ENCODE assay signal across 8 cellular contexts in the genomic region with DNA sequence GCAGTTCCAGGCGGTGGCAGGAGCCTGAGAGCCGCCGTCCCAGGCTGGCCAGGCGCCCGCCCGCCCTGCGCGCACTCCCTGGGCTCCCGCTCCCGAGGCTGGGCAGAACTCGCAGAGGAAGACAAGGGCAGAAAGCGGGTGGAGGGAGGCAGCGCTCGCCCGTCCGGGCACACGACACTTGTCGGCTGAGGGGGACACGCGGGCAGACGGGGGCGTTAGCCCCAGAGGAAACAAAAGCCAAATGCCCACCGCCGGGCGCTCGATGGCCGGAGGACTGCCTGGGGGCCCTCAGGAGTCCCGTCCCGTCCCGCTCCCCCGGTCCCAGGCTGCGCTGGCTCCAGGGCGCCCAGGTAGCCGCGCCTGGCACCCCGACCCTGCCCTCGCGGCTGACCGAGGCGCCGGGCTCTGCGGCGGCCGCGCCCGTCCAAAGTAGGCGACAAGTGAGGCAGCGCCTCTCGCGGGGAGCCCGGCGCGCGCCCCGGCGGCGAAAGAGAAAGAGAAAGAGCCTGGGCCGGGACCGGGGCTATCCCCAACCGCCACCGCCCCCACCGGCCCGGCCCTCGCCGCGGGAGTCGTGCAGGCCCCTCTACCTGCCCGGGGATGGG.
DNase-seq lines count a peak whose midpoint lies in the region; ATAC-seq and TF ChIP-seq lines count a peak whose summit lies in the region.

No MANE protein-coding gene starts in this region.

- peaks cover 12% of the 10 kb centered on the region for H3K4me1 Mint-ChIP-seq in activated naive CD8-positive, alpha-beta T cell treated with anti-CD3 and anti-CD28 coated beads, Interleukin-2, amount 50 U/mL, for 24 hours

- H3K4me3 ChIP-seq in GM08714 (ENCODE audit: low read length) (peak overlapping the region; percentile 78), KMS-11 (IDR thresholded peaks at IDR 0.05; ENCODE audit: insufficient read depth, low read depth, low read length) (no peak overlapping the region)

- H3K36me3 ChIP-seq in KMS-11 (ENCODE audit: insufficient read depth): no peaks in the 10 kb centered on the region

- no peaks in the 10 kb centered on the region for H4K20me1 ChIP-seq in KMS-11 (ENCODE audit: insufficient read depth)

- no peaks in the 10 kb centered on the region for H3K79me2 ChIP-seq in KMS-11 (ENCODE audit: insufficient read depth, low read depth)

- H3K36me3 Mint-ChIP-seq in activated naive CD8-positive, alpha-beta T cell treated with anti-CD3 and anti-CD28 coated beads, Interleukin-2, amount 50 U/mL, for 24 hours (ENCODE audit: low read depth): no peaks in the 10 kb centered on the region

- peak overlapping the region; percentile 83 for H3K9ac ChIP-seq in KMS-11

- no peaks in the 10 kb centered on the region for H3K27me3 ChIP-seq in KMS-11 (ENCODE audit: insufficient read depth, low read depth)

- H3K4me3 Mint-ChIP-seq in activated naive CD8-positive, alpha-beta T cell treated with anti-CD3 and anti-CD28 coated beads, Interleukin-2, amount 50 U/mL, for 24 hours: peak overlapping the region; percentile 58

- peaks cover 26% of the 10 kb centered on the region for H3K27me3 Mint-ChIP-seq in activated naive CD8-positive, alpha-beta T cell treated with anti-CD3 and anti-CD28 coated beads, Interleukin-2, amount 50 U/mL, for 24 hours

- H3K4me1 ChIP-seq in KMS-11 (ENCODE audit: low read depth, poor library complexity, severe bottlenecking): peaks cover 8% of the 10 kb centered on the region

- H2AFZ ChIP-seq in KMS-11 (ENCODE audit: low read depth): peak overlapping the region; percentile 95

- H3K9me3 Mint-ChIP-seq in activated naive CD8-positive, alpha-beta T cell treated with anti-CD3 and anti-CD28 coated beads, Interleukin-2, amount 50 U/mL, for 24 hours: peaks cover 6% of the 10 kb centered on the region

- DNase-seq in activated naive CD8-positive, alpha-beta T cell treated with anti-CD3 and anti-CD28 coated beads, Interleukin-2, amount 50 U/mL, for 24 hours: peak; percentile 56
- DNase-seq in hypothalamus (lab: John Stamatoyannopoulos, UW): peak in 40 of 51 donors; percentile 14 to 85 (median 51)
- peak; percentile 53 for DNase-seq in putamen (ENCODE audit: low spot score)
- no peak for DNase-seq in NCI-H2227 (lab: John Stamatoyannopoulos, UW; ENCODE audit: unreplicated experiment)
- DNase-seq in NCI-H2227 treated with DMSO at 0.1 percent for 48 hours (lab: John Stamatoyannopoulos, UW): no peak

- peak overlapping the region; percentile 60 for H3K27ac ChIP-seq in KMS-11

- ATAC-seq in GM21529 (IDR thresholded peaks at IDR 0.05; ENCODE audit: unreplicated experiment): peak; percentile 85
- ATAC-seq in activated naive CD8-positive, alpha-beta T cell treated with anti-CD3 and anti-CD28 coated beads, Interleukin-2, amount 50 U/mL, for 24 hours: peak; percentile 80

- TF ChIP-seq CTCF in KMS-11 (conservative IDR thresholded peaks at IDR 0.05; ENCODE audit: low read depth, low read length): no peak

- peak overlapping the region; percentile 73 for H3K4me2 ChIP-seq in KMS-11

- no peak overlapping the region for H3K27ac Mint-ChIP-seq in activated naive CD8-positive, alpha-beta T cell treated with anti-CD3 and anti-CD28 coated beads, Interleukin-2, amount 50 U/mL, for 24 hours

Comparison
In these comparisons a context has a peak if more than half of its experiments do, and no peak if none do; other contexts are left out.
1. DNase-seq: peak in activated naive CD8-positive, alpha-beta T cell treated with anti-CD3 and anti-CD28 coated beads, Interleukin-2, amount 50 U/mL, for 24 hours (single experiment), hypothalamus (40 of 51) and putamen (single experiment); none in NCI-H2227 (single experiment) and NCI-H2227 treated with DMSO at 0.1 percent for 48 hours (single experiment).